ENCODE assay signal across 31 cellular contexts in the genomic region with DNA sequence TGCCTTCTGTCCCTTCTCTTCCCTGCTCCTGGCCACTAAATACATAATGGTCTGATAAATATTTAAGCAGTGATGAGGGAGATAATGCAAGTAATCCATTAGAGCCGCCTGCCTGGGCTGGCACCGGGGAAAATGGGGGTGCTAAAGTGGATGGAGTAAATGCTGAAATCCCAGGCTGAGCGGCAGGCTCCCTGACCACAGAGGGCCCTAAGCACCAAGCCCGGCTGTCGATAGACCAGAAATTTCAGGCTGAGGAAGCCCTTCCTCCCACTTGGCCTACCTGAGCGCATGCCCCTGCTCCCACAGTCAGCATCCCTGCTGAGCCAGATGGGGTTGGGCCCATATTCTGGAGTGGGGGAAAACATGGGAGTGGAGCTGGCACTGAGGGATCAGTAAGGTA.
"Had no signal": no experiment of that assay in that cellular context is flagged by ENCODE, and none has a peak within 500 bp of the region (broad histone marks: within the 10 kb centered on the region; RNA-seq: fewer than 3 reads in every experiment).

No MANE protein-coding gene starts in this region.

- H3K4me3 Mint-ChIP-seq: activated B cell treated with CpG ODN at 0.5 μM for 24 hours; activated CD8-positive, alpha-beta T cell treated with anti-CD3 and anti-CD28 coated beads for 36 hours; activated naive CD4-positive, alpha-beta T cell treated with anti-CD3 and anti-CD28 coated beads for 36 hours; activated naive CD4-positive, alpha-beta T cell treated with anti-CD3 and anti-CD28 coated beads, Interleukin-2, amount 50 U/mL, for 24 hours; activated naive CD8-positive, alpha-beta T cell treated with anti-CD3 and anti-CD28 coated beads for 36 hours; activated naive CD8-positive, alpha-beta T cell treated with anti-CD3 and anti-CD28 coated beads, Interleukin-2, amount 50 U/mL, for 24 hours; activated T-cell treated with anti-CD3 and anti-CD28 coated beads, Interleukin-2, amount 50 U/mL, for 4 hours; activated T-helper 17 cell treated with anti-CD3 and anti-CD28 coated beads, Interleukin-2, amount 50 U/mL, for 72 hours; effector memory CD8-positive, alpha-beta T cell had no signal

- ATAC-seq: activated CD4-positive, CD25-positive, alpha-beta regulatory T cell treated with anti-CD3 and anti-CD28 coated beads, Interleukin-2, amount 50 U/mL, for 24 hours; activated CD8-positive, alpha-beta T cell treated with anti-CD3 and anti-CD28 coated beads for 36 hours; activated naive CD8-positive, alpha-beta T cell treated with anti-CD3 and anti-CD28 coated beads, Interleukin-2, amount 50 U/mL, for 24 hours; activated T-cell treated with anti-CD3 and anti-CD28 coated beads, Interleukin-2, amount 50 U/mL, for 4 hours; activated T-helper 17 cell treated with anti-CD3 and anti-CD28 coated beads, Interleukin-2, amount 50 U/mL, for 72 hours; body of pancreas; effector memory CD8-positive, alpha-beta T cell; foreskin keratinocyte; gastrocnemius medialis; heart right ventricle had no signal

- H3K27ac ChIP-seq: adrenal gland, body of pancreas, esophagus muscularis mucosa, foreskin keratinocyte, gastrocnemius medialis, heart right ventricle, VCaP had no signal

- H3K36me3 Mint-ChIP-seq: activated naive CD8-positive, alpha-beta T cell treated with anti-CD3 and anti-CD28 coated beads for 36 hours had no signal

- H3K36me3 ChIP-seq: adrenal gland, esophagus muscularis mucosa, gastrocnemius medialis, heart right ventricle had no signal

- H3K4me3 ChIP-seq: adrenal gland, body of pancreas, esophagus muscularis mucosa, gastrocnemius medialis, heart right ventricle had no signal

- H3K4me1 ChIP-seq: adrenal gland, body of pancreas, esophagus muscularis mucosa, foreskin keratinocyte, gastrocnemius medialis, heart right ventricle had no signal

- H3K27me3 Mint-ChIP-seq: activated B cell treated with CpG ODN at 0.5 μM for 24 hours; activated CD8-positive, alpha-beta T cell treated with anti-CD3 and anti-CD28 coated beads for 36 hours; activated naive CD4-positive, alpha-beta T cell treated with anti-CD3 and anti-CD28 coated beads, Interleukin-2, amount 50 U/mL, for 24 hours; activated naive CD8-positive, alpha-beta T cell treated with anti-CD3 and anti-CD28 coated beads for 36 hours; activated naive CD8-positive, alpha-beta T cell treated with anti-CD3 and anti-CD28 coated beads, Interleukin-2, amount 50 U/mL, for 24 hours; effector memory CD8-positive, alpha-beta T cell had no signal

- H3K27ac Mint-ChIP-seq: activated B cell treated with CpG ODN at 0.5 μM for 24 hours; activated CD8-positive, alpha-beta T cell treated with anti-CD3 and anti-CD28 coated beads for 36 hours; activated naive CD4-positive, alpha-beta T cell treated with anti-CD3 and anti-CD28 coated beads for 36 hours; activated naive CD4-positive, alpha-beta T cell treated with anti-CD3 and anti-CD28 coated beads, Interleukin-2, amount 50 U/mL, for 24 hours; activated naive CD8-positive, alpha-beta T cell treated with anti-CD3 and anti-CD28 coated beads for 36 hours; activated naive CD8-positive, alpha-beta T cell treated with anti-CD3 and anti-CD28 coated beads, Interleukin-2, amount 50 U/mL, for 24 hours; activated T-helper 17 cell treated with anti-CD3 and anti-CD28 coated beads, Interleukin-2, amount 50 U/mL, for 72 hours; effector memory CD8-positive, alpha-beta T cell had no signal

- H3K27me3 ChIP-seq: adrenal gland, body of pancreas, esophagus muscularis mucosa, foreskin keratinocyte, gastrocnemius medialis, heart right ventricle had no signal

- H3K4me1 Mint-ChIP-seq: activated B cell treated with CpG ODN at 0.5 μM for 24 hours; activated naive CD4-positive, alpha-beta T cell treated with anti-CD3 and anti-CD28 coated beads, Interleukin-2, amount 50 U/mL, for 24 hours; activated naive CD8-positive, alpha-beta T cell treated with anti-CD3 and anti-CD28 coated beads for 36 hours; activated naive CD8-positive, alpha-beta T cell treated with anti-CD3 and anti-CD28 coated beads, Interleukin-2, amount 50 U/mL, for 24 hours; activated T-helper 17 cell treated with anti-CD3 and anti-CD28 coated beads, Interleukin-2, amount 50 U/mL, for 72 hours had no signal

- DNase-seq: activated B cell treated with CpG ODN at 0.5 μM for 24 hours; activated CD4-positive, alpha-beta T cell treated with anti-CD3 and anti-CD28 coated beads for 48 hours; activated CD4-positive, alpha-beta T cell treated with anti-CD3 and anti-CD28 coated beads, Interleukin-2, amount 50 U/mL, for 1 hour; activated CD4-positive, alpha-beta T cell treated with anti-CD3 and anti-CD28 coated beads, Interleukin-2, amount 50 U/mL, for 48 hours; activated CD8-positive, alpha-beta memory T cell treated with anti-CD3 and anti-CD28 coated beads for 24 hours; activated CD8-positive, alpha-beta T cell treated with anti-CD3 and anti-CD28 coated beads for 36 hours; activated effector memory CD4-positive, alpha-beta T cell treated with Interleukin-2 at 50 U/mL for 16 hours; activated gamma-delta T cell treated with Interleukin-2 at 50 U/mL for 16 hours; activated naive CD4-positive, alpha-beta T cell treated with anti-CD3 and anti-CD28 coated beads for 36 hours; activated naive CD8-positive, alpha-beta T cell treated with anti-CD3 and anti-CD28 coated beads for 36 hours; activated naive CD8-positive, alpha-beta T cell treated with anti-CD3 and anti-CD28 coated beads, Interleukin-2, amount 50 U/mL, for 24 hours; activated T-cell treated with anti-CD3 and anti-CD28 coated beads, Interleukin-2, amount 50 U/mL, for 4 hours; adrenal gland; amygdala; aorta; body of pancreas; caudate nucleus; cortex of kidney; dermis blood vessel endothelial cell; effector CD4-positive, alpha-beta T cell; effector memory CD8-positive, alpha-beta T cell; erythroblast; foreskin keratinocyte; gastrocnemius medialis; heart right ventricle; T-helper 2 cell had no signal
